1 cellular context compared by ENCODE assay signal in the genomic region with DNA sequence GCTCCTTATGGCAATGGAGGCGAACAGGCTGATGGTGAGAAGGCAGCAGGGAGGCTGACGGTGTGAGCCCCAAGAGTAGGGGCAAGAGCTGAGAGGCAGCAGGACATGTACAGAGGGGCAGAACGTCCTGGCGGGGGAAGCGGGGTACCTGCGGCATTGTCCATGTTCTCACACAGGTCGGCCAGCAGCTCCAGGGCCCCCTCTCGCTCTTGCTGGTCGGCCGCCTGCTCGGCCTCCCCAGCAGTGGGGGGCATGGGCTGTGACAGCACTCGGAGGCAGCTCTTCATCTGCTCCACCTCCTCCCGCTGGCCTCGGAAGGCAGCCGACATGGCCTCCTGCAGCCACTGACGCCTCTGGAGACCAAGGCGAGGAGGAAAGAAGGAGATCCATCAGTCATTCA.
TF ChIP-seq lines count a peak whose summit lies in the region.

No MANE protein-coding gene starts in this region.

TF ChIP-seq in WTC11, 78 proteins besides CTCF, POLR2A, EP300 and RAD21 (continued from another document):
- TF ChIP-seq, protein P1, sequence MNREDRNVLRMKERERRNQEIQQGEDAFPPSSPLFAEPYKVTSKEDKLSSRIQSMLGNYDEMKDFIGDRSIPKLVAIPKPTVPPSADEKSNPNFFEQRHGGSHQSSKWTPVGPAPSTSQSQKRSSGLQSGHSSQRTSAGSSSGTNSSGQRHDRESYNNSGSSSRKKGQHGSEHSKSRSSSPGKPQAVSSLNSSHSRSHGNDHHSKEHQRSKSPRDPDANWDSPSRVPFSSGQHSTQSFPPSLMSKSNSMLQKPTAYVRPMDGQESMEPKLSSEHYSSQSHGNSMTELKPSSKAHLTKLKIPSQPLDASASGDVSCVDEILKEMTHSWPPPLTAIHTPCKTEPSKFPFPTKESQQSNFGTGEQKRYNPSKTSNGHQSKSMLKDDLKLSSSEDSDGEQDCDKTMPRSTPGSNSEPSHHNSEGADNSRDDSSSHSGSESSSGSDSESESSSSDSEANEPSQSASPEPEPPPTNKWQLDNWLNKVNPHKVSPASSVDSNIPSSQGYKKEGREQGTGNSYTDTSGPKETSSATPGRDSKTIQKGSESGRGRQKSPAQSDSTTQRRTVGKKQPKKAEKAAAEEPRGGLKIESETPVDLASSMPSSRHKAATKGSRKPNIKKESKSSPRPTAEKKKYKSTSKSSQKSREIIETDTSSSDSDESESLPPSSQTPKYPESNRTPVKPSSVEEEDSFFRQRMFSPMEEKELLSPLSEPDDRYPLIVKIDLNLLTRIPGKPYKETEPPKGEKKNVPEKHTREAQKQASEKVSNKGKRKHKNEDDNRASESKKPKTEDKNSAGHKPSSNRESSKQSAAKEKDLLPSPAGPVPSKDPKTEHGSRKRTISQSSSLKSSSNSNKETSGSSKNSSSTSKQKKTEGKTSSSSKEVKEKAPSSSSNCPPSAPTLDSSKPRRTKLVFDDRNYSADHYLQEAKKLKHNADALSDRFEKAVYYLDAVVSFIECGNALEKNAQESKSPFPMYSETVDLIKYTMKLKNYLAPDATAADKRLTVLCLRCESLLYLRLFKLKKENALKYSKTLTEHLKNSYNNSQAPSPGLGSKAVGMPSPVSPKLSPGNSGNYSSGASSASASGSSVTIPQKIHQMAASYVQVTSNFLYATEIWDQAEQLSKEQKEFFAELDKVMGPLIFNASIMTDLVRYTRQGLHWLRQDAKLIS (CRISPR knock-in tag; IDR thresholded peaks at IDR 0.05; ENCODE audit: borderline replicate concordance): no peak
- TF ChIP-seq ZNF263 (CRISPR knock-in tag; IDR thresholded peaks at IDR 0.05; ENCODE audit: low read depth) (no peak), MAX (CRISPR knock-in tag; IDR thresholded peaks at IDR 0.05) (no peak), ZMAT4 (CRISPR knock-in tag; IDR thresholded peaks at IDR 0.05) (no peak), FOXK1 (CRISPR knock-in tag; IDR thresholded peaks at IDR 0.05) (no peak), USF2 (CRISPR knock-in tag; IDR thresholded peaks at IDR 0.05) (no peak)
- TF ChIP-seq, protein P2, sequence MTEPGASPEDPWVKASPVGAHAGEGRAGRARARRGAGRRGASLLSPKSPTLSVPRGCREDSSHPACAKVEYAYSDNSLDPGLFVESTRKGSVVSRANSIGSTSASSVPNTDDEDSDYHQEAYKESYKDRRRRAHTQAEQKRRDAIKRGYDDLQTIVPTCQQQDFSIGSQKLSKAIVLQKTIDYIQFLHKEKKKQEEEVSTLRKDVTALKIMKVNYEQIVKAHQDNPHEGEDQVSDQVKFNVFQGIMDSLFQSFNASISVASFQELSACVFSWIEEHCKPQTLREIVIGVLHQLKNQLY (CRISPR knock-in tag; IDR thresholded peaks at IDR 0.05): no peak
- TF ChIP-seq, protein P3, sequence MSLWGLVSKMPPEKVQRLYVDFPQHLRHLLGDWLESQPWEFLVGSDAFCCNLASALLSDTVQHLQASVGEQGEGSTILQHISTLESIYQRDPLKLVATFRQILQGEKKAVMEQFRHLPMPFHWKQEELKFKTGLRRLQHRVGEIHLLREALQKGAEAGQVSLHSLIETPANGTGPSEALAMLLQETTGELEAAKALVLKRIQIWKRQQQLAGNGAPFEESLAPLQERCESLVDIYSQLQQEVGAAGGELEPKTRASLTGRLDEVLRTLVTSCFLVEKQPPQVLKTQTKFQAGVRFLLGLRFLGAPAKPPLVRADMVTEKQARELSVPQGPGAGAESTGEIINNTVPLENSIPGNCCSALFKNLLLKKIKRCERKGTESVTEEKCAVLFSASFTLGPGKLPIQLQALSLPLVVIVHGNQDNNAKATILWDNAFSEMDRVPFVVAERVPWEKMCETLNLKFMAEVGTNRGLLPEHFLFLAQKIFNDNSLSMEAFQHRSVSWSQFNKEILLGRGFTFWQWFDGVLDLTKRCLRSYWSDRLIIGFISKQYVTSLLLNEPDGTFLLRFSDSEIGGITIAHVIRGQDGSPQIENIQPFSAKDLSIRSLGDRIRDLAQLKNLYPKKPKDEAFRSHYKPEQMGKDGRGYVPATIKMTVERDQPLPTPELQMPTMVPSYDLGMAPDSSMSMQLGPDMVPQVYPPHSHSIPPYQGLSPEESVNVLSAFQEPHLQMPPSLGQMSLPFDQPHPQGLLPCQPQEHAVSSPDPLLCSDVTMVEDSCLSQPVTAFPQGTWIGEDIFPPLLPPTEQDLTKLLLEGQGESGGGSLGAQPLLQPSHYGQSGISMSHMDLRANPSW (CRISPR knock-in tag; conservative IDR thresholded peaks at IDR 0.05; ENCODE audit: low read depth): no peak
- TF ChIP-seq, protein P4, sequence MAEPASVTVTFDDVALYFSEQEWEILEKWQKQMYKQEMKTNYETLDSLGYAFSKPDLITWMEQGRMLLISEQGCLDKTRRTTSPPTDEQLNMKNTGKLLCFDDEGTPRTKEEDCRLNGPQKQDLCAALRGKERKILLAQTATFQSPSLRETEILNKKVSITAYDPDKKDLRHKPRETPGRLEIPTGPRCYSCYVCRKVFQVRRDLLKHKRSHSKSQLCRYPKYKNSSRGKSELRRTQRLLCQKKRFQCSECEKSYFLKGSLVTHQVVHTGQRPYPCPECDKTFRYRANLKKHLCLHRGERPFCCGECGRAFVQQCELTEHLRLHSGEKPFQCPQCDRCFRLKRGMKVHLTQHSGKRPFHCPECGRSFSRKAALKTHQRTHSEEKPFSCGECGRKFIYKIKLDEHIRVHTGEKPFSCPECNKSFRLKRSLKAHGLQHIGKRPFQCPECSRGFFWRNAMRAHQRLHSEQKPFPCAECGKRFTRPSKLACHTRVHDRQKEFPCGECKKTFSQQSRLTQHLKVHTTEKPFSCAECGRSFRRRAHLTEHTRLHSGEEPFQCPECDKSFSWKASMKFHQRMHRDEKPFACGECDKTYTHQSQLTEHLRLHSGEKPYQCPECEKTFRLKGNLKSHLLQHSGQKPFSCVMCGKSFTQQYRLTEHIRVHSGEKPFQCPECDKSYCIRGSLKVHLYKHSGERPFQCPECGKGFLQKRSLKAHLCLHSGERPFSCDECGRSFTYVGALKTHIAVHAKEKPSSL (CRISPR knock-in tag; conservative IDR thresholded peaks at IDR 0.05): no peak
- TF ChIP-seq, protein P5, sequence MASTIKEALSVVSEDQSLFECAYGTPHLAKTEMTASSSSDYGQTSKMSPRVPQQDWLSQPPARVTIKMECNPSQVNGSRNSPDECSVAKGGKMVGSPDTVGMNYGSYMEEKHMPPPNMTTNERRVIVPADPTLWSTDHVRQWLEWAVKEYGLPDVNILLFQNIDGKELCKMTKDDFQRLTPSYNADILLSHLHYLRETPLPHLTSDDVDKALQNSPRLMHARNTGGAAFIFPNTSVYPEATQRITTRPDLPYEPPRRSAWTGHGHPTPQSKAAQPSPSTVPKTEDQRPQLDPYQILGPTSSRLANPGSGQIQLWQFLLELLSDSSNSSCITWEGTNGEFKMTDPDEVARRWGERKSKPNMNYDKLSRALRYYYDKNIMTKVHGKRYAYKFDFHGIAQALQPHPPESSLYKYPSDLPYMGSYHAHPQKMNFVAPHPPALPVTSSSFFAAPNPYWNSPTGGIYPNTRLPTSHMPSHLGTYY (CRISPR knock-in tag; IDR thresholded peaks at IDR 0.05): no peak
- TF ChIP-seq, protein P6, sequence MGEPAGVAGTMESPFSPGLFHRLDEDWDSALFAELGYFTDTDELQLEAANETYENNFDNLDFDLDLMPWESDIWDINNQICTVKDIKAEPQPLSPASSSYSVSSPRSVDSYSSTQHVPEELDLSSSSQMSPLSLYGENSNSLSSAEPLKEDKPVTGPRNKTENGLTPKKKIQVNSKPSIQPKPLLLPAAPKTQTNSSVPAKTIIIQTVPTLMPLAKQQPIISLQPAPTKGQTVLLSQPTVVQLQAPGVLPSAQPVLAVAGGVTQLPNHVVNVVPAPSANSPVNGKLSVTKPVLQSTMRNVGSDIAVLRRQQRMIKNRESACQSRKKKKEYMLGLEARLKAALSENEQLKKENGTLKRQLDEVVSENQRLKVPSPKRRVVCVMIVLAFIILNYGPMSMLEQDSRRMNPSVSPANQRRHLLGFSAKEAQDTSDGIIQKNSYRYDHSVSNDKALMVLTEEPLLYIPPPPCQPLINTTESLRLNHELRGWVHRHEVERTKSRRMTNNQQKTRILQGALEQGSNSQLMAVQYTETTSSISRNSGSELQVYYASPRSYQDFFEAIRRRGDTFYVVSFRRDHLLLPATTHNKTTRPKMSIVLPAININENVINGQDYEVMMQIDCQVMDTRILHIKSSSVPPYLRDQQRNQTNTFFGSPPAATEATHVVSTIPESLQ (CRISPR knock-in tag; IDR thresholded peaks at IDR 0.05): no peak
